23 cellular contexts compared by ENCODE assay signal in genomic region chr5:166596043-166596442, GRCh38.
A peak's percentile ranks its signal among the peaks of the same experiment; 100 is the strongest.
DNase-seq lines count a peak whose midpoint lies in the region; FAIRE-seq and TF ChIP-seq lines count a peak whose summit lies in the region.
"Had no signal": no experiment of that assay in that cellular context is flagged by ENCODE, and none has a peak within 500 bp of the region (broad histone marks: within the 10 kb centered on the region; RNA-seq: fewer than 3 reads in every experiment).

No MANE protein-coding gene starts in this region.

- no peak overlapping the region for H3K4me3 ChIP-seq in MM.1S (ENCODE audit: low read length)
- no peak overlapping the region for H3K4me3 ChIP-seq in BE2C (ENCODE audit: low read depth, low read length)
- H3K4me3 ChIP-seq: MG63, PC-9 had no signal

- H3K27me3 Mint-ChIP-seq in mesothelial cell of epicardium (ENCODE audit: low read depth): no peaks in the 10 kb centered on the region

- H3K9me3 ChIP-seq in MM.1S (replicated peaks; ENCODE audit: insufficient read depth, low read length): no peaks in the 10 kb centered on the region
- no peaks in the 10 kb centered on the region for H3K9me3 ChIP-seq in BE2C
- H3K9me3 ChIP-seq: MG63, SK-N-SH had no signal

- no peaks in the 10 kb centered on the region for H3K36me3 ChIP-seq in MM.1S (replicated peaks; ENCODE audit: insufficient read depth, low read length)
- H3K36me3 ChIP-seq in BE2C: no peaks in the 10 kb centered on the region
- H3K36me3 ChIP-seq: MG63 had no signal

- no peaks in the 10 kb centered on the region for H3K79me2 ChIP-seq in MM.1S (ENCODE audit: low read length)

- peak overlapping the region; percentile 41; the same call in 1 of the 2 replicates for H3K4me2 ChIP-seq in MM.1S (ENCODE audit: low read depth, low read length)
- H3K4me2 ChIP-seq: PC-9, SK-N-SH had no signal

- no peaks in the 10 kb centered on the region for H3K9me3 Mint-ChIP-seq in mesothelial cell of epicardium

- H3K27me3 ChIP-seq in MM.1S (replicated peaks; ENCODE audit: insufficient read depth, low read length) (no peaks in the 10 kb centered on the region), BE2C (no peaks in the 10 kb centered on the region)
- H3K27me3 ChIP-seq: MG63 had no signal

- peaks cover 43% of the 10 kb centered on the region for H3K4me1 Mint-ChIP-seq in mesothelial cell of epicardium
- H3K4me1 Mint-ChIP-seq: CD14-positive monocyte had no signal

- H3K27ac Mint-ChIP-seq in mesothelial cell of epicardium: peak overlapping the region; percentile 33
- H3K27ac Mint-ChIP-seq: CD14-positive monocyte had no signal

- H3K9ac ChIP-seq in MM.1S (ENCODE audit: low read length): no peak overlapping the region
- H3K9ac ChIP-seq: SK-N-SH had no signal

- no peaks in the 10 kb centered on the region for H3K36me3 Mint-ChIP-seq in mesothelial cell of epicardium
- H3K36me3 Mint-ChIP-seq: CD14-positive monocyte had no signal

- no peaks in the 10 kb centered on the region for H3F3A ChIP-seq in MM.1S (ENCODE audit: insufficient read depth, low read length)

- H2AFZ ChIP-seq in MM.1S (ENCODE audit: low read length): no peak overlapping the region
- H2AFZ ChIP-seq: PC-9 had no signal

- H4K20me1 ChIP-seq in MM.1S (ENCODE audit: insufficient read depth, low read length): no peaks in the 10 kb centered on the region

- FAIRE-seq in frontal cortex (lab: Jason Lieb, UNC): no peak

- no peaks in the 10 kb centered on the region for H3K9me2 ChIP-seq in MM.1S (replicated peaks; ENCODE audit: insufficient read depth, low read length)
- H3K9me2 ChIP-seq: SK-N-SH had no signal

- DNase-seq in NCI-H345 (lab: John Stamatoyannopoulos, UW) (peak; percentile 36), NCI-H345 treated with DMSO at 0.1 percent for 48 hours (lab: John Stamatoyannopoulos, UW; ENCODE audit: unreplicated experiment) (no peak), MM.1S (no peak), NCI-H82 treated with DMSO at 0.1 percent for 48 hours (lab: John Stamatoyannopoulos, UW; ENCODE audit: unreplicated experiment) (peak; percentile 3), mesothelial cell of epicardium (ENCODE audit: low spot score in 2 of 2, unreplicated experiment in 2 of 2) (no peak), Kasumi-1 (lab: John Stamatoyannopoulos, UW) (no peak), frontal cortex (ENCODE audit: low spot score in 2 of 2) (no peak), BE2C (no peak)
- DNase-seq: 8988T, AML-193, DMS79, H7, MG63, NCI-H1436 treated with DMSO at 0.1 percent for 48 hours, NCI-H1930, NCI-H226, NCI-H774, PC-9, RPMI8226, SHP77, SK-N-SH, T-helper 2 cell had no signal

- H3K4me1 ChIP-seq in MM.1S (ENCODE audit: low read length): peaks cover 8% of the 10 kb centered on the region; the same call in 1 of the 2 replicates
- H3K4me1 ChIP-seq in BE2C: no peaks in the 10 kb centered on the region

- no peak for TF ChIP-seq CTCF in MM.1S (IDR thresholded peaks at IDR 0.05; ENCODE audit: low read length)
- no peak for TF ChIP-seq CTCF in mesothelial cell of epicardium (IDR thresholded peaks at IDR 0.05; ENCODE audit: unreplicated experiment)
- no peak for TF ChIP-seq CTCF in BE2C (IDR thresholded peaks at IDR 0.05; ENCODE audit: low read depth, low read length)

- no peak overlapping the region for H3K4me3 Mint-ChIP-seq in mesothelial cell of epicardium
- H3K4me3 Mint-ChIP-seq: CD14-positive monocyte had no signal

- no peak overlapping the region for H3K27ac ChIP-seq in MM.1S (ENCODE audit: low read length)
- H3K27ac ChIP-seq: PC-9 had no signal

Comparison
In these comparisons a context has a peak if more than half of its experiments do, and no peak if none do; other contexts are left out.
1. DNase-seq: peak in NCI-H345 (single experiment) and NCI-H82 treated with DMSO at 0.1 percent for 48 hours (single experiment); none in NCI-H345 treated with DMSO at 0.1 percent for 48 hours (single experiment), MM.1S (single experiment), mesothelial cell of epicardium (0 of 2), Kasumi-1 (0 of 2), frontal cortex (0 of 2) and BE2C (single experiment).